In the genomic region with DNA sequence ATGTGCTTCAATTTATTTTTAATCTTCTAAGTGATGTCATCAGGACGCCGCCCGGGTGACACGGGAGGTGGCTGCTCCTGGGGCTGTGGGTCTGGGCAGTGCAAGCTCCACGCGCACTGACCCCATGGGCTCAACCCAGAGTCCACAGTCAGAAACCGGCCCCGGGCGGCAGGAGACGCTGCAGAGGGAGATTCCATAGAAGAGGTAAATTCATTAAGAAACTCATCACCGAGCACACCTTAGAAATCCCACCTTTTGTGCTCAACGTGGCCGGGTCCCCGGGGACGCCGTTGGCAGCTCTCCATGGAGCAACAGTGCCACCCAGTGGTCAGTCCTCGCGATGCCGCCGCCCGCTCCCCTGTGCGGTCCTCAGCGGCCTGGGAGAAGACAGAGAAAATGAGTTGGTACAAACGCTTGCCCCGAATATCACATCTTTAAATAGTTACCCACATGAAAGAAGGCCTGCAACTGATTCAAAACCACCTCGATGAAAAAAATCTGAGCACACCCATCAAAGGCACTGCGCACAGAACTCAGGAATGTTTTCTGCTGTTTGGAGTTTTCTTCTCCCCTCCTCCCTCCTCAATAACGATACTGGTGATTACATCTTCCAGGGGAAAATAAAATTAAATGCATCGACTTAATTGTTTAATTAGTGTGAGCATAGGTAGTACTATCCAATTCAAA, we compare ENCODE assay signal across 1 cellular context.
TF ChIP-seq lines count a peak whose summit lies in the region.

No MANE protein-coding gene starts in this region.

TF ChIP-seq in HepG2, 621 proteins besides CTCF, POLR2A, EP300 and RAD21 (continued from another document and continues in another):
- TF ChIP-seq CERS6 (CRISPR knock-in tag; IDR thresholded peaks at IDR 0.05) (no peak), ZNF660 (CRISPR knock-in tag; IDR thresholded peaks at IDR 0.05; ENCODE audit: borderline replicate concordance, low read depth) (no peak), TRIM24 (CRISPR knock-in tag; IDR thresholded peaks at IDR 0.05) (no peak), NFE2L2 (IDR thresholded peaks at IDR 0.05; ENCODE audit: low read length) (no peak), PHF20 (CRISPR knock-in tag; IDR thresholded peaks at IDR 0.05) (no peak), ZSCAN29 (CRISPR knock-in tag; conservative IDR thresholded peaks at IDR 0.05) (no peak), ATF7-NPFF (CRISPR knock-in tag; IDR thresholded peaks at IDR 0.05; ENCODE audit: low read depth) (no peak), ZNF281 (CRISPR knock-in tag; IDR thresholded peaks at IDR 0.05; ENCODE audit: borderline replicate concordance) (no peak), ZNF224 (CRISPR knock-in tag; IDR thresholded peaks at IDR 0.05) (no peak), ZHX2 (IDR thresholded peaks at IDR 0.05; ENCODE audit: low read depth) (no peak), ZHX2 (CRISPR knock-in tag; IDR thresholded peaks at IDR 0.05; ENCODE audit: borderline replicate concordance) (no peak), DNMT1 (CRISPR knock-in tag; IDR thresholded peaks at IDR 0.05) (no peak), FOXA3 (CRISPR knock-in tag; IDR thresholded peaks at IDR 0.05) (no peak), ZBTB26 (CRISPR knock-in tag; IDR thresholded peaks at IDR 0.05; ENCODE audit: borderline replicate concordance) (0 out of 2 replicates have a peak, but pooled peaks have one; percentile 42), ZFY (CRISPR knock-in tag; IDR thresholded peaks at IDR 0.05) (no peak), ZBTB20 (CRISPR knock-in tag; IDR thresholded peaks at IDR 0.05; ENCODE audit: borderline replicate concordance, low read depth) (no peak), ZMAT3 (CRISPR knock-in tag; conservative IDR thresholded peaks at IDR 0.05) (no peak), MLX (CRISPR knock-in tag; IDR thresholded peaks at IDR 0.05) (no peak), MBD4 (IDR thresholded peaks at IDR 0.05; ENCODE audit: borderline replicate concordance, low read length) (no peak), FOXP1 (IDR thresholded peaks at IDR 0.05) (no peak), FOXP1 (CRISPR knock-in tag; IDR thresholded peaks at IDR 0.05) (no peak), CCDC6 (CRISPR knock-in tag; IDR thresholded peaks at IDR 0.05) (no peak), TFDP1 (CRISPR knock-in tag; IDR thresholded peaks at IDR 0.05; ENCODE audit: borderline replicate concordance) (peak; percentile 16; the same call in 1 of the 2 replicates), ZSCAN30 (CRISPR knock-in tag; IDR thresholded peaks at IDR 0.05) (no peak), RNF219 (CRISPR knock-in tag; IDR thresholded peaks at IDR 0.05) (no peak)
- TF ChIP-seq, protein P1, sequence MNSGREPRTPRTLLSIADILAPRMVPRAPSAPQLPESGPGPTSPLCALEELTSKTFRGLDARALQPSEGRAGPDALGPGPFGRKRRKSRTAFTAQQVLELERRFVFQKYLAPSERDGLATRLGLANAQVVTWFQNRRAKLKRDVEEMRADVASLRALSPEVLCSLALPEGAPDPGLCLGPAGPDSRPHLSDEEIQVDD (CRISPR knock-in tag; IDR thresholded peaks at IDR 0.05; ENCODE audit: borderline replicate concordance): no peak
- TF ChIP-seq, protein P2, sequence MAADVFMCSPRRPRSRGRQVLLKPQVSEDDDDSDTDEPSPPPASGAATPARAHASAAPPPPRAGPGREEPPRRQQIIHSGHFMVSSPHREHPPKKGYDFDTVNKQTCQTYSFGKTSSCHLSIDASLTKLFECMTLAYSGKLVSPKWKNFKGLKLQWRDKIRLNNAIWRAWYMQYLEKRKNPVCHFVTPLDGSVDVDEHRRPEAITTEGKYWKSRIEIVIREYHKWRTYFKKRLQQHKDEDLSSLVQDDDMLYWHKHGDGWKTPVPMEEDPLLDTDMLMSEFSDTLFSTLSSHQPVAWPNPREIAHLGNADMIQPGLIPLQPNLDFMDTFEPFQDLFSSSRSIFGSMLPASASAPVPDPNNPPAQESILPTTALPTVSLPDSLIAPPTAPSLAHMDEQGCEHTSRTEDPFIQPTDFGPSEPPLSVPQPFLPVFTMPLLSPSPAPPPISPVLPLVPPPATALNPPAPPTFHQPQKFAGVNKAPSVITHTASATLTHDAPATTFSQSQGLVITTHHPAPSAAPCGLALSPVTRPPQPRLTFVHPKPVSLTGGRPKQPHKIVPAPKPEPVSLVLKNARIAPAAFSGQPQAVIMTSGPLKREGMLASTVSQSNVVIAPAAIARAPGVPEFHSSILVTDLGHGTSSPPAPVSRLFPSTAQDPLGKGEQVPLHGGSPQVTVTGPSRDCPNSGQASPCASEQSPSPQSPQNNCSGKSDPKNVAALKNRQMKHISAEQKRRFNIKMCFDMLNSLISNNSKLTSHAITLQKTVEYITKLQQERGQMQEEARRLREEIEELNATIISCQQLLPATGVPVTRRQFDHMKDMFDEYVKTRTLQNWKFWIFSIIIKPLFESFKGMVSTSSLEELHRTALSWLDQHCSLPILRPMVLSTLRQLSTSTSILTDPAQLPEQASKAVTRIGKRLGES (CRISPR knock-in tag; IDR thresholded peaks at IDR 0.05; ENCODE audit: borderline replicate concordance): no peak
- TF ChIP-seq, protein P3, sequence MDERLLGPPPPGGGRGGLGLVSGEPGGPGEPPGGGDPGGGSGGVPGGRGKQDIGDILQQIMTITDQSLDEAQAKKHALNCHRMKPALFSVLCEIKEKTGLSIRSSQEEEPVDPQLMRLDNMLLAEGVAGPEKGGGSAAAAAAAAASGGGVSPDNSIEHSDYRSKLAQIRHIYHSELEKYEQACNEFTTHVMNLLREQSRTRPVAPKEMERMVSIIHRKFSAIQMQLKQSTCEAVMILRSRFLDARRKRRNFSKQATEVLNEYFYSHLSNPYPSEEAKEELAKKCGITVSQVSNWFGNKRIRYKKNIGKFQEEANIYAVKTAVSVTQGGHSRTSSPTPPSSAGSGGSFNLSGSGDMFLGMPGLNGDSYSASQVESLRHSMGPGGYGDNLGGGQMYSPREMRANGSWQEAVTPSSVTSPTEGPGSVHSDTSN (CRISPR knock-in tag; IDR thresholded peaks at IDR 0.05): no peak
- TF ChIP-seq, protein P4, sequence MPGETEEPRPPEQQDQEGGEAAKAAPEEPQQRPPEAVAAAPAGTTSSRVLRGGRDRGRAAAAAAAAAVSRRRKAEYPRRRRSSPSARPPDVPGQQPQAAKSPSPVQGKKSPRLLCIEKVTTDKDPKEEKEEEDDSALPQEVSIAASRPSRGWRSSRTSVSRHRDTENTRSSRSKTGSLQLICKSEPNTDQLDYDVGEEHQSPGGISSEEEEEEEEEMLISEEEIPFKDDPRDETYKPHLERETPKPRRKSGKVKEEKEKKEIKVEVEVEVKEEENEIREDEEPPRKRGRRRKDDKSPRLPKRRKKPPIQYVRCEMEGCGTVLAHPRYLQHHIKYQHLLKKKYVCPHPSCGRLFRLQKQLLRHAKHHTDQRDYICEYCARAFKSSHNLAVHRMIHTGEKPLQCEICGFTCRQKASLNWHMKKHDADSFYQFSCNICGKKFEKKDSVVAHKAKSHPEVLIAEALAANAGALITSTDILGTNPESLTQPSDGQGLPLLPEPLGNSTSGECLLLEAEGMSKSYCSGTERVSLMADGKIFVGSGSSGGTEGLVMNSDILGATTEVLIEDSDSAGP (CRISPR knock-in tag; IDR thresholded peaks at IDR 0.05; ENCODE audit: borderline replicate concordance): peak; percentile 28; the same call in 1 of the 2 replicates
